In genomic region chr3:38343797-38344594, GRCh38 we compare ENCODE assay signal across 17 cellular contexts. TPM values are rescaled to one million over a fixed set of nuclear protein-coding genes. Genes with fewer than 3 reads are reported as not detected.
A peak's percentile ranks its signal among the peaks of the same experiment; 100 is the strongest.
DNase-seq lines count a peak whose midpoint lies in the region; ATAC-seq, FAIRE-seq and TF ChIP-seq lines count a peak whose summit lies in the region.
"Had no signal": no experiment of that assay in that cellular context is flagged by ENCODE, and none has a peak within 500 bp of the region (broad histone marks: within the 10 kb centered on the region; RNA-seq: fewer than 3 reads in every experiment).

No MANE protein-coding gene starts in this region.

- in situ Hi-C loops in GM12878 (cut with MboI) (no loop called here), HAP-1 (cut with MboI; ENCODE audit: low sequenced_read_pairs) (loop anchor here (10.0 kb wide), 1 partner anchor 141 kb away; no protein-coding TSS in a partner anchor)

- no peaks in the 10 kb centered on the region for H3K27me3 Mint-ChIP-seq in Calu3 (ENCODE audit: unreplicated experiment)

- H3K36me3 Mint-ChIP-seq in Calu3 (ENCODE audit: insufficient read depth, unreplicated experiment) = peaks cover 22% of the 10 kb centered on the region

- H3K9ac ChIP-seq in Loucy (ENCODE audit: low read depth, low read length, poor library complexity, severe bottlenecking) (no peak overlapping the region), GM12878 (ENCODE audit: control insufficient read depth, insufficient read depth, low read length) (no peak overlapping the region)

- peaks cover 18% of the 10 kb centered on the region for H3K79me2 ChIP-seq in Loucy (ENCODE audit: insufficient read depth, low read length)
- H3K79me2 ChIP-seq in GM12878 (ENCODE audit: control insufficient read depth, insufficient read depth, low read length) = no peaks in the 10 kb centered on the region; the same call in 1 of the 2 replicates
- H3K79me2 ChIP-seq in osteoblast (ENCODE audit: insufficient read depth, low read length) = peaks cover 11% of the 10 kb centered on the region

- no peak for TF ChIP-seq EP300 in GM12878 (IDR thresholded peaks at IDR 0.05; ENCODE audit: borderline replicate concordance in 1 of 2, control insufficient read depth in 1 of 2, low read depth in 2 of 2, low read length in 2 of 2)

- H3K27me3 ChIP-seq in Loucy (ENCODE audit: insufficient read depth, low read length, poor library complexity, severe bottlenecking) = no peaks in the 10 kb centered on the region
- no peaks in the 10 kb centered on the region for H3K27me3 ChIP-seq in GM12878 (replicated peaks in 1 of 2; ENCODE audit: control insufficient read depth in 2 of 2, insufficient read depth in 2 of 2, low read length in 1 of 2)
- no peaks in the 10 kb centered on the region for H3K27me3 ChIP-seq in osteoblast (ENCODE audit: insufficient read depth, low read length)
- no peaks in the 10 kb centered on the region for H3K27me3 ChIP-seq in body of pancreas
- no peaks in the 10 kb centered on the region for H3K27me3 ChIP-seq in HAP-1 (ENCODE audit: low read depth)
- H3K27me3 ChIP-seq: heart right ventricle had no signal

- FAIRE-seq in GM12878 (lab: Jason Lieb, UNC) = no peak

- SMC1A ChIA-PET in GM12878 (lab: Charles Lee; ENCODE audit: uncharacterized antibody, unreplicated experiment) = interaction anchor here (1.1 to 4.6 kb wide), 2 partner anchors 9 to 136 kb away, joined by 3 to 30 read pairs; no protein-coding TSS in a partner anchor

- RAD21 ChIA-PET in GM12878 (lab: Charles Lee; ENCODE audit: unreplicated experiment) = interaction anchor here (1.1 kb wide), 2 partner anchors 212 to 225 kb away, joined by 3 read pairs; no protein-coding TSS in a partner anchor

- BruUV-seq in GM12878 (replicated peaks; lab: Mats Ljungman, UMichigan) (no TSS peak), Calu3 (replicated peaks; lab: Mats Ljungman, UMichigan) (no TSS peak)

- POLR2A ChIA-PET in GM12878 (lab: Charles Lee) = no interaction called here

- intact Hi-C loops in GM12878 (cut with micrococcal nuclease; ENCODE audit: unreplicated experiment) (no loop called here), body of pancreas (cut with DNase I) (no loop called here), Calu3 (cut with micrococcal nuclease; ENCODE audit: unreplicated experiment) (loop anchor here (10.0 kb wide), 1 partner anchor 111 kb away; the partner anchor contains the start of gene ACVR2B)

- no peaks in the 10 kb centered on the region for H3K9me3 Mint-ChIP-seq in Calu3 (ENCODE audit: low read depth, unreplicated experiment)
- H3K9me3 Mint-ChIP-seq: activated naive CD8-positive, alpha-beta T cell treated with anti-CD3 and anti-CD28 coated beads, Interleukin-2, amount 50 U/mL, for 24 hours had no signal

- H3K27ac ChIP-seq in GM12878 (ENCODE audit: control insufficient read depth, insufficient read depth) = no peak overlapping the region
- no peak overlapping the region for H3K27ac ChIP-seq in osteoblast (ENCODE audit: low read depth, low read length)
- H3K27ac ChIP-seq in body of pancreas = no peak overlapping the region
- H3K27ac ChIP-seq: heart right ventricle had no signal

- ATAC-seq in GM12878 (no peak), body of pancreas (no peak)
- ATAC-seq: activated naive CD8-positive, alpha-beta T cell treated with anti-CD3 and anti-CD28 coated beads, Interleukin-2, amount 50 U/mL, for 24 hours; heart right ventricle had no signal

- H3K27ac Mint-ChIP-seq in Calu3 (ENCODE audit: unreplicated experiment) = no peak overlapping the region
- H3K27ac Mint-ChIP-seq: activated naive CD8-positive, alpha-beta T cell treated with anti-CD3 and anti-CD28 coated beads, Interleukin-2, amount 50 U/mL, for 24 hours had no signal

- H4K20me1 ChIP-seq in Loucy (ENCODE audit: insufficient read depth, low read length, poor library complexity, severe bottlenecking) (no peaks in the 10 kb centered on the region), GM12878 (ENCODE audit: control insufficient read depth, insufficient read depth) (no peaks in the 10 kb centered on the region), osteoblast (ENCODE audit: insufficient read depth, low read length) (no peaks in the 10 kb centered on the region)

- H3K36me3 ChIP-seq in Loucy (ENCODE audit: insufficient read depth, low read length) = no peaks in the 10 kb centered on the region
- no peaks in the 10 kb centered on the region; a peak in 1 of 4 replicates for H3K36me3 ChIP-seq in GM12878 (ENCODE audit: control insufficient read depth in 2 of 2, insufficient read depth in 2 of 2, low read length in 1 of 2)
- H3K36me3 ChIP-seq in osteoblast (ENCODE audit: insufficient read depth, low read length) = no peaks in the 10 kb centered on the region
- H3K36me3 ChIP-seq in body of pancreas (replicated peaks in 1 of 2; ENCODE audit: insufficient read depth in 1 of 2, low read depth in 2 of 2) = no peaks in the 10 kb centered on the region
- H3K36me3 ChIP-seq in HAP-1 (replicated peaks) = peaks cover 8% of the 10 kb centered on the region
- H3K36me3 ChIP-seq: heart right ventricle had no signal

- TF ChIP-seq CTCF in Loucy (conservative IDR thresholded peaks at IDR 0.05; ENCODE audit: low read length) (peak; percentile 53), GM12878 (IDR thresholded peaks at IDR 0.05 in 2 of 3, conservative IDR thresholded peaks at IDR 0.05 in 1 of 3; ENCODE audit: control insufficient read depth in 2 of 3, extremely low read depth in 1 of 3, insufficient read depth in 1 of 3, low read depth in 3 of 3, low read length in 3 of 3) (peak in 2 of 3 experiments; percentile 8 to 27; a peak in 3 of 6 replicates), osteoblast (IDR thresholded peaks at IDR 0.05; ENCODE audit: extremely low read depth, low read depth, low read length) (peak; percentile 23), body of pancreas (IDR thresholded peaks at IDR 0.05) (no peak), Calu3 (IDR thresholded peaks at IDR 0.05; ENCODE audit: unreplicated experiment) (no peak)

- DNase-seq in SKM-1 treated with dmso at 0.1 percent for 144 hours (lab: John Stamatoyannopoulos, UW; ENCODE audit: unreplicated experiment) = peak; percentile 20
- DNase-seq in SKM-1 (lab: John Stamatoyannopoulos, UW; ENCODE audit: unreplicated experiment) = no peak
- no peak for DNase-seq in GM12878 (ENCODE audit: low read depth, low spot score)
- DNase-seq in osteoblast (ENCODE audit: insufficient read length, low spot score, missing footprints) = no peak
- DNase-seq in body of pancreas = no peak
- no peak for DNase-seq in Calu3
- no peak for DNase-seq in HAP-1 (ENCODE audit: low spot score in 2 of 2)
- DNase-seq: activated CD4-positive, alpha-beta T cell treated with anti-CD3 and anti-CD28 coated beads for 48 hours; activated naive CD8-positive, alpha-beta T cell treated with anti-CD3 and anti-CD28 coated beads, Interleukin-2, amount 50 U/mL, for 24 hours; activated T-cell treated with anti-CD3 and anti-CD28 coated beads, Interleukin-2, amount 50 U/mL, for 48 hours; Caco-2; cerebellar nuclear complex; GOT3; heart right ventricle; NCI-H2171; posterior cingulate gyrus had no signal

- no peak overlapping the region for H3K4me3 ChIP-seq in Loucy (ENCODE audit: low read length, poor library complexity, severe bottlenecking)
- H3K4me3 ChIP-seq in GM12878 = no peak overlapping the region
- no peak overlapping the region for H3K4me3 ChIP-seq in osteoblast (ENCODE audit: insufficient read depth, low read length)
- no peak overlapping the region for H3K4me3 ChIP-seq in body of pancreas
- no peak overlapping the region for H3K4me3 ChIP-seq in HAP-1
- H3K4me3 ChIP-seq: heart right ventricle had no signal

- H3F3A ChIP-seq in Loucy (ENCODE audit: low read depth) = no peaks in the 10 kb centered on the region

- H2AFZ ChIP-seq in Loucy (ENCODE audit: low read length) (no peak overlapping the region), GM12878 (ENCODE audit: control insufficient read depth, low read depth, low read length) (no peak overlapping the region), osteoblast (ENCODE audit: low read length) (no peak overlapping the region)

- H3K4me2 ChIP-seq in Loucy (ENCODE audit: low read depth, low read length, poor library complexity, severe bottlenecking) (no peak overlapping the region), GM12878 (ENCODE audit: control insufficient read depth, insufficient read depth) (no peak overlapping the region), osteoblast (ENCODE audit: insufficient read depth, low read length) (no peak overlapping the region)

- H3K4me1 Mint-ChIP-seq in Calu3 (ENCODE audit: low read depth, unreplicated experiment) = no peaks in the 10 kb centered on the region

- H3K4me1 ChIP-seq in Loucy (ENCODE audit: insufficient read depth, low read length, poor library complexity, severe bottlenecking) (peaks cover 17% of the 10 kb centered on the region), GM12878 (ENCODE audit: control insufficient read depth, insufficient read depth, low read length) (no peaks in the 10 kb centered on the region; the same call in 1 of the 2 replicates), osteoblast (ENCODE audit: insufficient read depth, low read length) (peaks cover 14% of the 10 kb centered on the region), body of pancreas (peaks cover 13% of the 10 kb centered on the region), HAP-1 (peaks cover 5% of the 10 kb centered on the region; the same call in 1 of the 2 replicates)

- TF ChIP-seq RAD21 in GM12878 (IDR thresholded peaks at IDR 0.05; ENCODE audit: insufficient read depth, low read depth, low read length) = peak; percentile 26; the same call in 1 of the 2 replicates

- H3K9me3 ChIP-seq in Loucy (ENCODE audit: insufficient read depth, low read depth, low read length) (no peaks in the 10 kb centered on the region), GM12878 (replicated peaks; ENCODE audit: control insufficient read depth, insufficient read depth, low read length) (no peaks in the 10 kb centered on the region), osteoblast (ENCODE audit: low read depth, low read length) (no peaks in the 10 kb centered on the region), body of pancreas (no peaks in the 10 kb centered on the region), HAP-1 (no peaks in the 10 kb centered on the region)
- H3K9me3 ChIP-seq: Caco-2 had no signal

- WGBS in GM12878 (ENCODE audit: insufficient coverage, insufficient replicate concordance, low lambda C conversion rate, missing lambda C conversion rate) = 75% methylated on average over 3 of the region's 3 CpGs
- 83 to 86% methylated on average over 3 of the region's 3 CpGs for WGBS in body of pancreas, 2 donors

- no peak for TF ChIP-seq POLR2A in GM12878 (IDR thresholded peaks at IDR 0.05; ENCODE audit: low read depth, low read length)
- no peak for TF ChIP-seq POLR2A in body of pancreas (IDR thresholded peaks at IDR 0.05)

- no peak overlapping the region for H3K4me3 Mint-ChIP-seq in Calu3 (ENCODE audit: low read depth, unreplicated experiment)
- H3K4me3 Mint-ChIP-seq: activated naive CD8-positive, alpha-beta T cell treated with anti-CD3 and anti-CD28 coated beads, Interleukin-2, amount 50 U/mL, for 24 hours had no signal

- CTCF ChIA-PET in GM12878 (lab: Yijun Ruan, JAX) (interaction anchor here (0.6 to 4.0 kb wide), 11 partner anchors 45 to 370 kb away, joined by 3 to 55 read pairs (median 4); partner anchors contain the start of gene ACAA1), Calu3 (lab: Charles Lee) (no interaction called here)

- no peaks in the 10 kb centered on the region for H3K9me2 ChIP-seq in Loucy (replicated peaks; ENCODE audit: low read depth, low read length)

RNA-seq across cellular contexts. Expression of gene XYLB, which starts 2.6 kb away (rescaled TPM):
- 16.8 and 18.5 TPM in 2 replicates for total RNA-seq in GM12878 (2013; cell fraction: nucleolus; rRNA removed)
- 3.5 and 3.7 TPM in 2 replicates for total RNA-seq in GM12878 (2014; rRNA removed)
- 2.8 and 3.1 TPM in 2 replicates for total RNA-seq in GM12878 (2014; rRNA removed; fragmentation: Illumina TruSeq; extraction: Trizol)
- 2.9 and 4.0 TPM in 2 replicates for total RNA-seq in GM12878 (2021)
- 0.64 TPM for polyA plus RNA-seq in GM12878 (2011; ENCODE audit: low read depth)
- polyA plus RNA-seq in GM12878 (2011; rRNA removed) = 3.1 and 6.1 TPM in 2 replicates
- 2.2 and 2.7 TPM in 2 replicates for polyA plus RNA-seq in GM12878 (2011; cell fraction: cytosol; rRNA removed)
- polyA plus RNA-seq in GM12878 (2011; cell fraction: nucleus; rRNA removed) = 9.9 and 17.4 TPM in 2 replicates
- 1.1 and 1.6 TPM in 2 replicates for polyA plus RNA-seq in GM12878 (2012)
- 3.9 and 5.4 TPM in 2 replicates for polyA plus RNA-seq in GM12878 (2014; fragmentation: Illumina TruSeq; extraction: Trizol)
- polyA plus RNA-seq in GM12878 (2014; fragmentation: Nextera tagmentation; extraction: Ambion mirVana) = under 1 TPM; 0.60 to 0.80 TPM
- polyA plus RNA-seq in GM12878 (2014; rRNA removed) = 2.6 and 3.8 TPM in 2 replicates
- 1 to 10 TPM; 3.3 to 5.0 TPM for polyA plus RNA-seq in GM12878 (2016; fragmentation: Nextera tagmentation; extraction: Ambion mirVana)
- 6.7 and 6.9 TPM in 2 replicates for polyA minus RNA-seq in GM12878 (2011; rRNA and poly(A)+ RNA removed)
- polyA minus RNA-seq in GM12878 (2011; cell fraction: cytosol; rRNA and poly(A)+ RNA removed) = 2.2 and 3.2 TPM in 2 replicates
- polyA minus RNA-seq in GM12878 (2011; cell fraction: nucleus; rRNA and poly(A)+ RNA removed) = 9.7 and 21.3 TPM in 2 replicates
- 10.1 and 12.4 TPM in 2 replicates for total RNA-seq in osteoblast
- total RNA-seq in body of pancreas = 10 to 100 TPM in 1 of 2 donors, 1 to 10 TPM in 1; 7.8 to 49.8 TPM
- 11.1 and 12.2 TPM in 2 replicates for total RNA-seq in Calu3 (2022)

Comparison
In these comparisons a context has a peak if more than half of its experiments do, and no peak if none do; other contexts are left out.
1. CTCF ChIP-seq: peak in Loucy (single experiment), GM12878 (2 of 3) and osteoblast (single experiment); none in body of pancreas (0 of 7) and Calu3 (single experiment).